In the genomic region with DNA sequence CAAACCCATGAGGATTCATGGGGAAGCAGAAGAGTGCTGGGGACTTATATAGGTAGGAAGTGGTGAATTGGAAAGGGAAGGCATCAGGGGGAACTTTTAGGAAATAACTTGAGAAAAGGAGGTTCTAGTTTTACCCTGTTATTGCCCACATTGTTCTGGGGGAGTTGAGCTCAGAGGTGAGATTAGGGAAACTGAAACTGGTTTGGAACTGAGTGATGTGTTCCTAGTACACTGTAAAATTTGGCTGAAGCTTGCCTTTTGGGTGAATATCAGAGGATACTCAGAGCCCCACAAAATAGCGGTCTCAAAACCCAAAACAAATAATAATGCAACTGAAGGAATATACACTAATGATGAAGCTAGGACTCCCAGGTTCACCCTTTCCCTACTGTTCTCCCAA, we compare ENCODE assay signal across 11 cellular contexts. TPM values are rescaled to one million over a fixed set of nuclear protein-coding genes. Genes with fewer than 3 reads are reported as not detected.
"Had no signal": no experiment of that assay in that cellular context is flagged by ENCODE, and none has a peak within 500 bp of the region (broad histone marks: within the 10 kb centered on the region; RNA-seq: fewer than 3 reads in every experiment).

No MANE protein-coding gene starts in this region.

- H3K36me3 ChIP-seq: HAP-1 had no signal

- H3K27ac ChIP-seq: GM23248, HL-60 had no signal

- H2AFZ ChIP-seq: GM23248 had no signal

- H3K4me3 ChIP-seq: GM23248, HAP-1, K562 had no signal

- H3K9me3 ChIP-seq: HAP-1 had no signal

- DNase-seq: GM23248, GOT3, H7, HFFc6, IMR-90 had no signal

- H3K4me1 ChIP-seq: HAP-1 had no signal

- ATAC-seq: HCT116, K562 had no signal

- FAIRE-seq: K562 had no signal

- H3K9ac ChIP-seq: GM23248 had no signal

RNA-seq across cellular contexts. Expression of a gene that starts 39.6 kb away (rescaled TPM):
- total RNA-seq: GM23248, H4, HFFc6 had no signal
- polyA plus RNA-seq: GM23248, IMR-90, K562 had no signal

RNA-seq across cellular contexts. Expression of a gene that starts 40.3 kb away (rescaled TPM):
- total RNA-seq: GM23248, H7, HFFc6, HT1080, IMR-90 had no signal
- polyA plus RNA-seq: GM23248, IMR-90 had no signal
